ENCODE assay signal across 20 cellular contexts in genomic region chr14:77110286-77110685, GRCh38. TPM values are rescaled to one million over a fixed set of nuclear protein-coding genes. Genes with fewer than 3 reads are reported as not detected.
DNase-seq lines count a peak whose midpoint lies in the region; ATAC-seq and TF ChIP-seq lines count a peak whose summit lies in the region.
"Had no signal": no experiment of that assay in that cellular context is flagged by ENCODE, and none has a peak within 500 bp of the region (broad histone marks: within the 10 kb centered on the region; RNA-seq: fewer than 3 reads in every experiment).

No MANE protein-coding gene starts in this region.

- no peak overlapping the region for H3K4me3 Mint-ChIP-seq in MCF 10A (ENCODE audit: unreplicated experiment)
- H3K4me3 Mint-ChIP-seq: naive B cell had no signal

- TF ChIP-seq EP300 in upper lobe of left lung (IDR thresholded peaks at IDR 0.05) = no peak

- WGBS in upper lobe of left lung, 2 donors = 62 to 68% methylated on average over 1 of the region's 1 CpG

- H3K9me3 Mint-ChIP-seq in MCF 10A (ENCODE audit: unreplicated experiment) = no peaks in the 10 kb centered on the region
- H3K9me3 Mint-ChIP-seq: naive B cell had no signal

- H3K27me3 ChIP-seq in breast epithelium = no peaks in the 10 kb centered on the region
- H3K27me3 ChIP-seq in iPS-18a (ENCODE audit: control insufficient read depth, insufficient read depth, low read length) = no peaks in the 10 kb centered on the region
- no peaks in the 10 kb centered on the region for H3K27me3 ChIP-seq in rectal smooth muscle tissue (ENCODE audit: control insufficient read depth, insufficient read depth, low read length)
- H3K27me3 ChIP-seq in upper lobe of left lung = no peaks in the 10 kb centered on the region
- H3K27me3 ChIP-seq: BLaER1 treated with 17β-estradiol and CSF1 and Interleukin-3, amounts not matched to agents 10 nM and 100 nM; MG63 had no signal

- H3K4me1 Mint-ChIP-seq in MCF 10A (ENCODE audit: insufficient read depth, unreplicated experiment) = peaks cover 7% of the 10 kb centered on the region

- H3K27ac ChIP-seq in breast epithelium (peak overlapping the region; percentile 88 to 92), iPS-18a (ENCODE audit: low read length) (peak overlapping the region; percentile 85), rectal smooth muscle tissue (ENCODE audit: low read depth, low read length) (peak overlapping the region; percentile 70), upper lobe of left lung (peak overlapping the region; percentile 50 to 82 (median 69))
- H3K27ac ChIP-seq: BLaER1 treated with 17β-estradiol and CSF1 and Interleukin-3, amounts not matched to agents 10 nM and 100 nM had no signal

- H3K9me3 ChIP-seq in breast epithelium (no peaks in the 10 kb centered on the region), iPS-18a (ENCODE audit: control insufficient read depth, low read depth, low read length) (no peaks in the 10 kb centered on the region), upper lobe of left lung (no peaks in the 10 kb centered on the region)
- H3K9me3 ChIP-seq: BLaER1 treated with 17β-estradiol and CSF1 and Interleukin-3, amounts not matched to agents 10 nM and 100 nM; MG63 had no signal

- H3K4me1 ChIP-seq in breast epithelium = peaks cover 13 to 14% of the 10 kb centered on the region in 2 donors
- H3K4me1 ChIP-seq in iPS-18a (ENCODE audit: control insufficient read depth, low read depth, low read length) = peaks cover 44% of the 10 kb centered on the region
- H3K4me1 ChIP-seq in rectal smooth muscle tissue (ENCODE audit: control insufficient read depth, insufficient read depth, low read length) = peaks cover 21% of the 10 kb centered on the region
- peaks cover 11 to 21% (median 15%) of the 10 kb centered on the region in 4 donors for H3K4me1 ChIP-seq in upper lobe of left lung

- TF ChIP-seq CTCF in breast epithelium (IDR thresholded peaks at IDR 0.05) = no peak
- no peak for TF ChIP-seq CTCF in MCF 10A (IDR thresholded peaks at IDR 0.05; ENCODE audit: unreplicated experiment)
- no peak for TF ChIP-seq CTCF in upper lobe of left lung (IDR thresholded peaks at IDR 0.05)

- H3K4me3 ChIP-seq in breast epithelium = no peak overlapping the region
- H3K4me3 ChIP-seq in iPS-18a (ENCODE audit: low read length) = peak overlapping the region; percentile 37
- no peak overlapping the region for H3K4me3 ChIP-seq in rectal smooth muscle tissue (ENCODE audit: low read length)
- no peak overlapping the region for H3K4me3 ChIP-seq in upper lobe of left lung
- H3K4me3 ChIP-seq: BLaER1 treated with 17β-estradiol and CSF1 and Interleukin-3, amounts not matched to agents 10 nM and 100 nM; MG63 had no signal

- intact Hi-C loops in breast epithelium (cut with DNase I; ENCODE audit: low total_unique reads) (no loop called here), MCF 10A (cut with micrococcal nuclease) (no loop called here)

- no peak for DNase-seq in breast epithelium (ENCODE audit: low spot score in 2 of 2)
- no peak for DNase-seq in MCF 10A (ENCODE audit: unreplicated experiment)
- no peak for DNase-seq in upper lobe of left lung
- DNase-seq in putamen (ENCODE audit: low spot score) = no peak
- no peak for DNase-seq in LoVo (ENCODE audit: low spot score)
- DNase-seq: 8988T; activated gamma-delta T cell treated with Interleukin-2 at 50 U/mL for 16 hours; MG63; naive B cell; NCI-H1694 treated with DMSO at 0.1 percent for 48 hours; SHP77; stimulated activated CD4-positive, alpha-beta T cell treated with anti-CD3 and anti-CD28 coated beads, Interleukin-2, amount 100 ng/mL, for 24 hours; T-helper 2 cell had no signal

- no peaks in the 10 kb centered on the region for H3K27me3 Mint-ChIP-seq in MCF 10A (ENCODE audit: insufficient read depth, unreplicated experiment)
- H3K27me3 Mint-ChIP-seq: naive B cell had no signal

- POLR2A ChIA-PET in MCF 10A (lab: Yijun Ruan, JAX) = interaction anchor here (0.7 to 2.2 kb wide), 2 partner anchors 14 to 33 kb away, joined by 3 to 6 read pairs; no protein-coding TSS in a partner anchor

- no peak for ATAC-seq in upper lobe of left lung (ENCODE audit: low FRiP score in 2 of 2)
- ATAC-seq in HG03354 (IDR thresholded peaks at IDR 0.05; ENCODE audit: poor library complexity, severe bottlenecking, unreplicated experiment) = no peak

- H3K27ac Mint-ChIP-seq in MCF 10A (ENCODE audit: low read depth, unreplicated experiment) = no peak overlapping the region

- CTCF ChIA-PET in MCF 10A (lab: Yijun Ruan, JAX) = interaction anchor here (0.7 to 2.3 kb wide), 5 partner anchors 10 to 234 kb away, joined by 3 to 7 read pairs (median 5); partner anchors contain the start of gene CIPC

- TF ChIP-seq POLR2A in breast epithelium (IDR thresholded peaks at IDR 0.05) = no peak
- TF ChIP-seq POLR2A in upper lobe of left lung (IDR thresholded peaks at IDR 0.05) = no peak

- peaks cover 82% of the 10 kb centered on the region for H3K36me3 Mint-ChIP-seq in MCF 10A (ENCODE audit: insufficient read depth, unreplicated experiment)

- no peaks in the 10 kb centered on the region for H3K36me3 ChIP-seq in breast epithelium
- peaks cover 50% of the 10 kb centered on the region for H3K36me3 ChIP-seq in iPS-18a (ENCODE audit: control insufficient read depth, low read depth, low read length)
- peaks cover 19% of the 10 kb centered on the region for H3K36me3 ChIP-seq in rectal smooth muscle tissue (ENCODE audit: control insufficient read depth, insufficient read depth, low read length)
- H3K36me3 ChIP-seq in upper lobe of left lung = peaks cover 10 to 84% (median 31%) of the 10 kb centered on the region in 4 donors

- BruUV-seq in MCF 10A (replicated peaks; lab: Mats Ljungman, UMichigan) = no TSS peak

- H3K9ac ChIP-seq in iPS-18a (ENCODE audit: low read length) (peak overlapping the region; percentile 80), rectal smooth muscle tissue (ENCODE audit: low read length) (no peak overlapping the region)
- H3K9ac ChIP-seq: BLaER1 treated with 17β-estradiol and CSF1 and Interleukin-3, amounts not matched to agents 10 nM and 100 nM had no signal

RNA-seq across cellular contexts. Expression of gene CIPC, which starts 12.2 kb away (rescaled TPM):
- total RNA-seq in breast epithelium (10 to 100 TPM; 40.6 to 64.8 (median 50.7) TPM), MCF 10A (2022) (9.7 and 11.4 TPM in 2 replicates), upper lobe of left lung (10 to 100 TPM; 25.1 to 42.4 (median 32.7) TPM)

RNA-seq across cellular contexts. Expression of gene ZDHHC22, which starts 31.3 kb away (rescaled TPM):
- total RNA-seq in breast epithelium = not detected
- not detected in 2 replicates for total RNA-seq in MCF 10A (2022)
- total RNA-seq in upper lobe of left lung = under 1 TPM in 1 of 6 donors, not detected in 5; 0.06 TPM
- total RNA-seq: esophagus mucosa, HT-29, subcutaneous adipose tissue had no signal
